24 cellular contexts compared by ENCODE assay signal in genomic region chr7:100064162-100064561, GRCh38.
"Had no signal": no experiment of that assay in that cellular context is flagged by ENCODE, and none has a peak within 500 bp of the region (broad histone marks: within the 10 kb centered on the region; RNA-seq: fewer than 3 reads in every experiment).

No MANE protein-coding gene starts in this region.

- H3K4me2 ChIP-seq: PC-9 had no signal

- H3K27ac Mint-ChIP-seq: activated CD4-positive, alpha-beta memory T cell treated with anti-CD3 and anti-CD28 coated beads, Interleukin-2, amount 10 ng/mL, durations not matched to agents 7 days and 5 days; activated CD4-positive, alpha-beta T cell treated with anti-CD3 and anti-CD28 coated beads for 36 hours; activated naive CD4-positive, alpha-beta T cell treated with anti-CD3 and anti-CD28 coated beads for 36 hours; activated naive CD8-positive, alpha-beta T cell; activated T-helper 17 cell treated with anti-CD3 and anti-CD28 coated beads, Interleukin-2, amount 50 U/mL, for 72 hours had no signal

- H3K27me3 Mint-ChIP-seq: activated CD4-positive, alpha-beta memory T cell treated with anti-CD3 and anti-CD28 coated beads, Interleukin-2, amount 10 ng/mL, durations not matched to agents 7 days and 5 days; activated CD4-positive, alpha-beta T cell treated with anti-CD3 and anti-CD28 coated beads for 36 hours; activated naive CD8-positive, alpha-beta T cell; activated T-helper 17 cell treated with anti-CD3 and anti-CD28 coated beads, Interleukin-2, amount 50 U/mL, for 72 hours; brain; T-cell had no signal

- H3K4me1 Mint-ChIP-seq: activated CD4-positive, alpha-beta memory T cell treated with anti-CD3 and anti-CD28 coated beads, Interleukin-2, amount 10 ng/mL, durations not matched to agents 7 days and 5 days; activated CD4-positive, alpha-beta T cell treated with anti-CD3 and anti-CD28 coated beads for 36 hours; activated T-helper 17 cell treated with anti-CD3 and anti-CD28 coated beads, Interleukin-2, amount 50 U/mL, for 72 hours; brain; T-cell had no signal

- H3K27ac ChIP-seq: PC-9, VCaP had no signal

- ATAC-seq: activated CD4-positive, alpha-beta T cell treated with anti-CD3 and anti-CD28 coated beads for 36 hours; activated T-helper 17 cell treated with anti-CD3 and anti-CD28 coated beads, Interleukin-2, amount 50 U/mL, for 72 hours; T-cell had no signal

- H3K9me3 Mint-ChIP-seq: activated naive CD4-positive, alpha-beta T cell treated with anti-CD3 and anti-CD28 coated beads for 36 hours; activated T-helper 17 cell treated with anti-CD3 and anti-CD28 coated beads, Interleukin-2, amount 50 U/mL, for 72 hours; T-cell had no signal

- H3K4me3 ChIP-seq: cardiac muscle cell, PC-9 had no signal

- H3K4me3 Mint-ChIP-seq: activated CD4-positive, alpha-beta memory T cell treated with anti-CD3 and anti-CD28 coated beads, Interleukin-2, amount 10 ng/mL, durations not matched to agents 7 days and 5 days; activated CD4-positive, alpha-beta T cell treated with anti-CD3 and anti-CD28 coated beads for 36 hours; activated naive CD4-positive, alpha-beta T cell treated with anti-CD3 and anti-CD28 coated beads for 36 hours; activated naive CD8-positive, alpha-beta T cell; activated T-helper 17 cell treated with anti-CD3 and anti-CD28 coated beads, Interleukin-2, amount 50 U/mL, for 72 hours; brain; T-cell had no signal

- H3K27me3 ChIP-seq: cardiac muscle cell had no signal

- DNase-seq: activated CD4-positive, alpha-beta memory T cell treated with anti-CD3 and anti-CD28 coated beads, Interleukin-2, amount 10 ng/mL, durations not matched to agents 7 days and 5 days; activated CD4-positive, alpha-beta T cell treated with anti-CD3 and anti-CD28 coated beads for 36 hours; activated CD4-positive, alpha-beta T cell treated with anti-CD3 and anti-CD28 coated beads, Interleukin-2, amount 50 U/mL, for 1 hour; activated gamma-delta T cell; activated naive CD4-positive, alpha-beta T cell treated with anti-CD3 and anti-CD28 coated beads for 36 hours; activated T-cell treated with anti-CD3 and anti-CD28 coated beads for 4 hours; activated T-cell treated with anti-CD3 and anti-CD28 coated beads, Interleukin-2, amount 50 U/mL, for 48 hours; amygdala; MM.1S; NCI-H1105 treated with DMSO at 0.1 percent for 48 hours; NCI-H146; NCI-H187 treated with DMSO at 0.1 percent for 48 hours; NCI-H2081 treated with DMSO at 0.1 percent for 48 hours; NCI-H446; NCI-H524; PC-9; SIG-M5; T-cell had no signal

- FAIRE-seq: astrocyte had no signal

- H2AFZ ChIP-seq: PC-9 had no signal
